19 cellular contexts compared by ENCODE assay signal in genomic region chr7:66301737-66302136, GRCh38.
DNase-seq lines count a peak whose midpoint lies in the region; ATAC-seq and TF ChIP-seq lines count a peak whose summit lies in the region.
"Had no signal": no experiment of that assay in that cellular context is flagged by ENCODE, and none has a peak within 500 bp of the region (broad histone marks: within the 10 kb centered on the region; RNA-seq: fewer than 3 reads in every experiment).

No MANE protein-coding gene starts in this region.

- no peak for TF ChIP-seq CTCF in fibroblast of mammary gland (conservative IDR thresholded peaks at IDR 0.05; ENCODE audit: control insufficient read depth, insufficient read depth, low read depth, low read length)
- TF ChIP-seq CTCF in thyroid gland (IDR thresholded peaks at IDR 0.05) = no peak

- H3K9me3 ChIP-seq in thyroid gland = no peaks in the 10 kb centered on the region

- TF ChIP-seq POLR2A in thyroid gland (IDR thresholded peaks at IDR 0.05) = no peak

- H3K27me3 ChIP-seq in thyroid gland = no peaks in the 10 kb centered on the region
- H3K27me3 ChIP-seq: BLaER1 had no signal

- CTCF ChIA-PET in activated CD8-positive, alpha-beta memory T cell treated with anti-CD3 and anti-CD28 coated beads, Interleukin-2, amount 10 ng/mL, durations not matched to agents 7 days and 5 days (lab: Charles Lee) = no interaction called here

- no peak for ATAC-seq in activated CD8-positive, alpha-beta memory T cell treated with anti-CD3 and anti-CD28 coated beads, Interleukin-2, amount 10 ng/mL, durations not matched to agents 7 days and 5 days
- ATAC-seq in stimulated activated naive CD8-positive, alpha-beta T cell treated with anti-CD3 and anti-CD28 coated beads, Interleukin-15, Interleukin-2, amounts not matched to agents 100 U/mL and 50 U/mL, for 24 hours = no peak
- ATAC-seq: Panc1, Right ventricle myocardium inferior, SK-N-SH treated with all-trans-retinoic acid at 6 μM for 48 hours had no signal

- H3K4me3 ChIP-seq in fibroblast of mammary gland (ENCODE audit: control insufficient read depth, low read depth, low read length) (no peak overlapping the region), thyroid gland (replicated peaks in 1 of 3) (no peak overlapping the region)
- H3K4me3 ChIP-seq: BLaER1 had no signal

- H3K4me1 ChIP-seq in thyroid gland = peaks cover 37 to 41% of the 10 kb centered on the region in 2 donors
- H3K4me1 ChIP-seq: BLaER1 had no signal

- 88 to 89% methylated on average over 3 of the region's 3 CpGs for WGBS in thyroid gland, 2 donors

- H3K9me3 Mint-ChIP-seq in activated CD8-positive, alpha-beta memory T cell treated with anti-CD3 and anti-CD28 coated beads, Interleukin-2, amount 10 ng/mL, durations not matched to agents 7 days and 5 days (ENCODE audit: low read depth) = peaks cover 4% of the 10 kb centered on the region

- in situ Hi-C loops in KBM-7 (cut with MboI; ENCODE audit: low pct_unique_long_range_greater_than_20kb, low sequenced_read_pairs) = no loop called here

- DNase-seq in KBM-7 = peak; percentile 16
- DNase-seq in NOMO-1 treated with DMSO at 0.1 percent for 48 hours (lab: John Stamatoyannopoulos, UW; ENCODE audit: unreplicated experiment) = peak; percentile 81
- DNase-seq in fibroblast of mammary gland (ENCODE audit: low read depth) = peak; percentile 36
- DNase-seq in thyroid gland = no peak
- no peak for DNase-seq in AG08396 (ENCODE audit: low spot score)
- no peak for DNase-seq in activated CD8-positive, alpha-beta memory T cell treated with anti-CD3 and anti-CD28 coated beads, Interleukin-2, amount 10 ng/mL, durations not matched to agents 7 days and 5 days
- no peak for DNase-seq in stimulated activated naive CD8-positive, alpha-beta T cell treated with anti-CD3 and anti-CD28 coated beads, Interleukin-15, Interleukin-2, amounts not matched to agents 100 U/mL and 50 U/mL, for 24 hours
- DNase-seq: CD8-positive, alpha-beta memory T cell; H9; IMR-90; NCI-H1092 treated with DMSO at 0.1 percent for 48 hours; NCI-H1694; NCI-H345; NCI-H69; NK-92 treated with Interleukin-12 subunit alpha and Interleukin-12 subunit beta, amount 100 ng/mL, for 24 hours had no signal

- H3K27me3 Mint-ChIP-seq in activated CD8-positive, alpha-beta memory T cell treated with anti-CD3 and anti-CD28 coated beads, Interleukin-2, amount 10 ng/mL, durations not matched to agents 7 days and 5 days = peaks cover 11% of the 10 kb centered on the region

- no peak overlapping the region for H3K4me3 Mint-ChIP-seq in activated CD8-positive, alpha-beta memory T cell treated with anti-CD3 and anti-CD28 coated beads, Interleukin-2, amount 10 ng/mL, durations not matched to agents 7 days and 5 days
- H3K4me3 Mint-ChIP-seq: CD8-positive, alpha-beta memory T cell; H9 had no signal

- no peak overlapping the region for H3K27ac Mint-ChIP-seq in activated CD8-positive, alpha-beta memory T cell treated with anti-CD3 and anti-CD28 coated beads, Interleukin-2, amount 10 ng/mL, durations not matched to agents 7 days and 5 days
- H3K27ac Mint-ChIP-seq: CD8-positive, alpha-beta memory T cell had no signal

- peak overlapping the region; percentile 8 to 32 (median 15) for H3K27ac ChIP-seq in thyroid gland
- H3K27ac ChIP-seq: BLaER1 had no signal

- H3K4me1 Mint-ChIP-seq in activated CD8-positive, alpha-beta memory T cell treated with anti-CD3 and anti-CD28 coated beads, Interleukin-2, amount 10 ng/mL, durations not matched to agents 7 days and 5 days = no peaks in the 10 kb centered on the region
- H3K4me1 Mint-ChIP-seq: CD8-positive, alpha-beta memory T cell had no signal

- H3K36me3 Mint-ChIP-seq in activated CD8-positive, alpha-beta memory T cell treated with anti-CD3 and anti-CD28 coated beads, Interleukin-2, amount 10 ng/mL, durations not matched to agents 7 days and 5 days = no peaks in the 10 kb centered on the region

- intact Hi-C loops in thyroid gland (cut with DNase I) = no loop called here

- H3K36me3 ChIP-seq in thyroid gland = no peaks in the 10 kb centered on the region

Comparison
In these comparisons a context has a peak if more than half of its experiments do, and no peak if none do; other contexts are left out.
1. DNase-seq: peak in KBM-7 (single experiment), NOMO-1 treated with DMSO at 0.1 percent for 48 hours (single experiment) and fibroblast of mammary gland (single experiment); none in thyroid gland (0 of 2), AG08396 (single experiment), activated CD8-positive, alpha-beta memory T cell treated with anti-CD3 and anti-CD28 coated beads, Interleukin-2, amount 10 ng/mL, durations not matched to agents 7 days and 5 days (single experiment) and stimulated activated naive CD8-positive, alpha-beta T cell treated with anti-CD3 and anti-CD28 coated beads, Interleukin-15, Interleukin-2, amounts not matched to agents 100 U/mL and 50 U/mL, for 24 hours (single experiment).